Comparison of ENCODE assay signal across 1 cellular context in genomic region chr17:78998311-78999055, GRCh38.
TF ChIP-seq lines count a peak whose summit lies in the region.

No MANE protein-coding gene starts in this region.

TF ChIP-seq in HepG2, 621 proteins besides CTCF, POLR2A, EP300 and RAD21:
- TF ChIP-seq ZBTB33 (CRISPR knock-in tag; IDR thresholded peaks at IDR 0.05) (peak; percentile 96), ZNF768 (CRISPR knock-in tag; IDR thresholded peaks at IDR 0.05) (peak; percentile 45; the same call in 1 of the 2 replicates), POLR2AphosphoS5 (IDR thresholded peaks at IDR 0.05; ENCODE audit: low read depth, low read length) (no peak), ZNF556 (CRISPR knock-in tag; IDR thresholded peaks at IDR 0.05; ENCODE audit: borderline replicate concordance) (no peak), HNRNPK (IDR thresholded peaks at IDR 0.05; ENCODE audit: low read depth, low read length, poor library complexity, severe bottlenecking) (no peak)
